Comparison of ENCODE assay signal across 7 cellular contexts in the genomic region with DNA sequence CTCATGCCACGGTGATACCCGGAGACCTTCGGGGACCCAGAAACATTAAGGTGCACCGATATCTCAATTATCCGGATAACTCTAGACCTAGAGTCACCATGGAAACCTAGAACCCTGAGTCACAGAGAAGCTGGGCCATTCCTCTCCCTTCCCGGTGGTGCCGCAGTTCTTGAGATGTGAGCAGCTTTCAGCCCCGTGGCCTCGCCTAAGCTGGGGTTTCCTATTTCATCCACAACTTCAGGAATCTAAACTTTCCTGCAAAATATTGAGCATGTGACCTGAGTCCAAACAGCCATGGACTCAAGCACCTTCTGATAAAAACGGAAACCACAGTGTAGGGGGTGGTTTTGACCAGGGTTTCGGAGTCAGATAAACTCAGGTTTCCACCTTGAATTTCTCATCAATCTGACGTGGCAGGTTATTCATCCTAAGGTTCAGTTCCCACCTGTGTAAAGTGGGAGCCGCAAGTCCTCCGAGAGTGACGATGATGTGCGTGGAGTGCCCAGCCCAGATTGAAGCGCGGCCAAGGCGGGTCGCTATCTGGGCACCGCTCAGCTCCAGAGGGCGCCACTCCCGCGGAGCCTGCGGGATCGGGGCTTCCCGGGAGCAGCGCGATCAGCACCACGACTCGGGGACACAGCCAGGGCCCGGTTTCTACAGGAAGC. TPM values are rescaled to one million over a fixed set of nuclear protein-coding genes. Genes with fewer than 3 reads are reported as not detected.
DNase-seq lines count a peak whose midpoint lies in the region; ATAC-seq and TF ChIP-seq lines count a peak whose summit lies in the region.

No MANE protein-coding gene starts in this region.

- H3K9me3 Mint-ChIP-seq in neural progenitor cell = no peaks in the 10 kb centered on the region

- H3F3A ChIP-seq in neural progenitor cell (ENCODE audit: low read depth) = peaks cover 30% of the 10 kb centered on the region

- H3K4me3 ChIP-seq in neural progenitor cell = peak overlapping the region; percentile 92
- H3K4me3 ChIP-seq in urinary bladder (ENCODE audit: low read depth, low read length) = peak overlapping the region; percentile 100

- H4K20me1 ChIP-seq in neural progenitor cell (ENCODE audit: low read depth) = peaks cover 18% of the 10 kb centered on the region

- TF ChIP-seq CTCF in GM10266 (IDR thresholded peaks at IDR 0.05; ENCODE audit: control insufficient read depth, insufficient read depth, low read depth, missing control alignments) = peak; percentile 29
- peak; percentile 56 for TF ChIP-seq CTCF in neural progenitor cell (IDR thresholded peaks at IDR 0.05)

- peaks cover 36% of the 10 kb centered on the region for H3K79me2 ChIP-seq in neural progenitor cell (ENCODE audit: low read depth)

- no peaks in the 10 kb centered on the region for H3K9me3 ChIP-seq in neural progenitor cell (ENCODE audit: low read depth)

- peak overlapping the region; percentile 92 for H3K4me2 ChIP-seq in neural progenitor cell

- H3K4me3 Mint-ChIP-seq in neural progenitor cell = peak overlapping the region; percentile 84

- peak overlapping the region; percentile 80 for H2AFZ ChIP-seq in neural progenitor cell (replicated peaks)

- H3K27ac ChIP-seq in neural progenitor cell (no peak overlapping the region), urinary bladder (ENCODE audit: low read depth) (peak overlapping the region; percentile 98)

- no peak overlapping the region for H3K27ac Mint-ChIP-seq in neural progenitor cell

- H3K4me1 ChIP-seq in neural progenitor cell = peaks cover 24% of the 10 kb centered on the region
- no peaks in the 10 kb centered on the region for H3K4me1 ChIP-seq in urinary bladder (ENCODE audit: insufficient read depth)

- peak; percentile 26 for ATAC-seq in HG02885 (IDR thresholded peaks at IDR 0.05; ENCODE audit: poor library complexity, unreplicated experiment)

- H3K36me3 Mint-ChIP-seq in neural progenitor cell = no peaks in the 10 kb centered on the region

- no peak overlapping the region for H3K9ac ChIP-seq in neural progenitor cell

- WGBS in urinary bladder = 25% methylated on average over 32 of the region's 32 CpGs

- DNase-seq in GM10266 (ENCODE audit: extremely low spot score) (peak; percentile 42), NCI-H748 (lab: John Stamatoyannopoulos, UW; ENCODE audit: unreplicated experiment) (peak; percentile 75), germinal center (ENCODE audit: low spot score) (peak; percentile 40), neural progenitor cell (ENCODE audit: low spot score) (no peak)
- DNase-seq in activated T-helper 9 cell treated with anti-CD3 and anti-CD28 coated beads, Interleukin-2, amount 50 U/mL, for 16 hours (ENCODE audit: low read depth) = peak; percentile 10

- no peaks in the 10 kb centered on the region for H3K36me3 ChIP-seq in neural progenitor cell
- H3K36me3 ChIP-seq in urinary bladder (ENCODE audit: insufficient read depth) = no peaks in the 10 kb centered on the region

- peaks cover 9% of the 10 kb centered on the region for H3K27me3 ChIP-seq in neural progenitor cell

- H3K27me3 Mint-ChIP-seq in neural progenitor cell (ENCODE audit: insufficient read depth, low read depth) = peaks cover 6% of the 10 kb centered on the region

- H3K4me1 Mint-ChIP-seq in neural progenitor cell = peaks cover 20% of the 10 kb centered on the region

RNA-seq across cellular contexts. Expression of a gene that starts 1.0 kb away (rescaled TPM):
- total RNA-seq in neural progenitor cell (ENCODE audit: low replicate concordance) (18.8 and 22.4 TPM in 2 replicates), urinary bladder (91.7 TPM)
- polyA plus RNA-seq in urinary bladder = 113 TPM
